1 cellular context compared by ENCODE assay signal in genomic region chr16:27402569-27402963, GRCh38.
TF ChIP-seq lines count a peak whose summit lies in the region.

No MANE protein-coding gene starts in this region.

TF ChIP-seq in H1, 55 proteins besides CTCF, POLR2A, EP300 and RAD21 (continued from another document):
- TF ChIP-seq CHD7 (IDR thresholded peaks at IDR 0.05; ENCODE audit: insufficient replicate concordance, low read length) (no peak), BACH1 (IDR thresholded peaks at IDR 0.05; ENCODE audit: low read length) (no peak), POLR2AphosphoS5 (IDR thresholded peaks at IDR 0.05; ENCODE audit: low read depth, low read length) (no peak), CEBPB (IDR thresholded peaks at IDR 0.05; ENCODE audit: low read depth, low read length) (no peak), CTBP2 (IDR thresholded peaks at IDR 0.05; ENCODE audit: borderline replicate concordance, insufficient read depth, insufficient read length, low read length) (no peak)
